24 cellular contexts compared by ENCODE assay signal in the genomic region with DNA sequence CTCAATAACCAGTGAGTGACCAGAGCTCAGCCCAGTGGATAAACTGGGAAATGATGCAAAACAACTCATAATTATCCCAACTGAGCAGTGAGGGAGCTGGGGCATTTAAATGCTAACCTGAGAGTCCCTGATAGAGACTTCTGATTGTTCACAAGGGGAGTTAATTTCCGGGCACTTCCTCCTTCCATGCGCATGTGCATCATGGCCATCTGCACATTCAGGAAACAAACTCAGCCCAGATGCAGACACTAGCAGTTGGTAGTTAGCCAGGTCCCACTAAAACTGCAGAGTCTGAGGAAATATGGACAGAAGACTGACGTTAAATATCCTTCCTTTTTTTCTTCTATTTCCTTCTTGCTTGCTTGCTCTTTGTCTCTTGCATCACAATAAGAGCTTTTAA.
"Had no signal": no experiment of that assay in that cellular context is flagged by ENCODE, and none has a peak within 500 bp of the region (broad histone marks: within the 10 kb centered on the region; RNA-seq: fewer than 3 reads in every experiment).

No MANE protein-coding gene starts in this region.

- H3K9me3 ChIP-seq: gastrocnemius medialis, ovary, stomach, thoracic aorta, upper lobe of right lung had no signal

- ATAC-seq: activated CD8-positive, alpha-beta T cell treated with anti-CD3 and anti-CD28 coated beads for 36 hours; gastrocnemius medialis; left colon; upper lobe of right lung had no signal

- FAIRE-seq: TTC549 had no signal

- H3K36me3 Mint-ChIP-seq: activated naive CD8-positive, alpha-beta T cell treated with anti-CD3 and anti-CD28 coated beads, Interleukin-2, amount 10 ng/mL, durations not matched to agents 7 days and 5 days; naive B cell had no signal

- H3K36me3 ChIP-seq: brain microvascular endothelial cell, gastrocnemius medialis, heart right ventricle, ovary, stomach, thoracic aorta, upper lobe of right lung had no signal

- H3K4me1 ChIP-seq: gastrocnemius medialis, heart right ventricle, stomach, upper lobe of right lung had no signal

- H3K27me3 Mint-ChIP-seq: activated B cell treated with CpG ODN at 0.5 μM for 24 hours; activated CD8-positive, alpha-beta T cell treated with anti-CD3 and anti-CD28 coated beads for 36 hours; activated naive CD8-positive, alpha-beta T cell treated with anti-CD3 and anti-CD28 coated beads, Interleukin-2, amount 10 ng/mL, durations not matched to agents 7 days and 5 days; dendritic cell treated with granulocyte-macrophage colony-stimulating factor and Interleukin-4, amounts not matched to agents 40 ng/mL and 50 ng/mL, for 4 days; naive B cell had no signal

- H3K4me3 Mint-ChIP-seq: activated B cell treated with CpG ODN at 0.5 μM for 24 hours; activated CD8-positive, alpha-beta T cell treated with anti-CD3 and anti-CD28 coated beads for 36 hours; activated naive CD8-positive, alpha-beta T cell treated with anti-CD3 and anti-CD28 coated beads, Interleukin-2, amount 10 ng/mL, durations not matched to agents 7 days and 5 days; dendritic cell treated with granulocyte-macrophage colony-stimulating factor and Interleukin-4, amounts not matched to agents 40 ng/mL and 50 ng/mL, for 4 days; naive B cell; T-helper 1 cell treated with Interleukin-12 subunit alpha and Interleukin-12 subunit beta and Interleukin-4 antibody, amounts not matched to agents 30 μg/mL and 1 μg/mL, for 36 hours had no signal

- H3K27me3 ChIP-seq: brain microvascular endothelial cell, gastrocnemius medialis, heart right ventricle, ovary, stomach, upper lobe of right lung had no signal

- DNase-seq: activated B cell treated with CpG ODN at 0.5 μM for 24 hours; activated CD4-positive, alpha-beta T cell treated with anti-CD3 and anti-CD28 coated beads for 48 hours; activated CD8-positive, alpha-beta memory T cell treated with anti-CD3 and anti-CD28 coated beads, Interleukin-2, amount 50 U/mL, for 4 hours; activated CD8-positive, alpha-beta T cell treated with anti-CD3 and anti-CD28 coated beads for 36 hours; activated gamma-delta T cell treated with Interleukin-2 at 50 U/mL for 16 hours; activated naive CD8-positive, alpha-beta T cell treated with anti-CD3 and anti-CD28 coated beads, Interleukin-2, amount 10 ng/mL, durations not matched to agents 7 days and 5 days; activated T-cell treated with anti-CD3 and anti-CD28 coated beads, Interleukin-2, amount 50 U/mL, for 48 hours; anterior cingulate cortex; brain microvascular endothelial cell; effector memory CD4-positive, alpha-beta T cell; gastrocnemius medialis; heart right ventricle; left colon; naive B cell; ovary; stimulated activated CD4-positive, alpha-beta T cell treated with anti-CD3 and anti-CD28 coated beads, Interleukin-12 subunit alpha, Interleukin-12 subunit beta, amount 100 ng/mL, for 4 hours; stimulated activated CD4-positive, alpha-beta T cell treated with anti-CD3 and anti-CD28 coated beads, Interleukin-2, amount 100 ng/mL, for 24 hours; stomach; upper lobe of right lung had no signal

- H3K4me1 Mint-ChIP-seq: activated B cell treated with CpG ODN at 0.5 μM for 24 hours; activated naive CD8-positive, alpha-beta T cell treated with anti-CD3 and anti-CD28 coated beads, Interleukin-2, amount 10 ng/mL, durations not matched to agents 7 days and 5 days; naive B cell had no signal

- H3K27ac ChIP-seq: brain microvascular endothelial cell, gastrocnemius medialis, heart right ventricle, ovary, stomach, thoracic aorta, upper lobe of right lung had no signal

- H3K27ac Mint-ChIP-seq: activated B cell treated with CpG ODN at 0.5 μM for 24 hours; activated CD8-positive, alpha-beta T cell treated with anti-CD3 and anti-CD28 coated beads for 36 hours; activated naive CD8-positive, alpha-beta T cell treated with anti-CD3 and anti-CD28 coated beads, Interleukin-2, amount 10 ng/mL, durations not matched to agents 7 days and 5 days; dendritic cell treated with granulocyte-macrophage colony-stimulating factor and Interleukin-4, amounts not matched to agents 40 ng/mL and 50 ng/mL, for 4 days; T-helper 1 cell treated with Interleukin-12 subunit alpha and Interleukin-12 subunit beta and Interleukin-4 antibody, amounts not matched to agents 30 μg/mL and 1 μg/mL, for 36 hours had no signal

- H3K4me3 ChIP-seq: gastrocnemius medialis, heart right ventricle, lung, ovary, stomach, thoracic aorta, upper lobe of right lung had no signal
